1 cellular context compared by ENCODE assay signal in genomic region chr1:61054636-61055035, GRCh38.
TF ChIP-seq lines count a peak whose summit lies in the region.

No MANE protein-coding gene starts in this region.

TF ChIP-seq in H1, 55 proteins besides CTCF, POLR2A, EP300 and RAD21:
- TF ChIP-seq KDM1A (IDR thresholded peaks at IDR 0.05; ENCODE audit: borderline replicate concordance, low read length) (no peak), BACH1 (IDR thresholded peaks at IDR 0.05; ENCODE audit: low read length) (no peak), CHD1 (IDR thresholded peaks at IDR 0.05; ENCODE audit: low read depth, low read length) (no peak)
TF ChIP-seq in H1: peak in this region for 0.
